12 cellular contexts compared by ENCODE assay signal in the genomic region with DNA sequence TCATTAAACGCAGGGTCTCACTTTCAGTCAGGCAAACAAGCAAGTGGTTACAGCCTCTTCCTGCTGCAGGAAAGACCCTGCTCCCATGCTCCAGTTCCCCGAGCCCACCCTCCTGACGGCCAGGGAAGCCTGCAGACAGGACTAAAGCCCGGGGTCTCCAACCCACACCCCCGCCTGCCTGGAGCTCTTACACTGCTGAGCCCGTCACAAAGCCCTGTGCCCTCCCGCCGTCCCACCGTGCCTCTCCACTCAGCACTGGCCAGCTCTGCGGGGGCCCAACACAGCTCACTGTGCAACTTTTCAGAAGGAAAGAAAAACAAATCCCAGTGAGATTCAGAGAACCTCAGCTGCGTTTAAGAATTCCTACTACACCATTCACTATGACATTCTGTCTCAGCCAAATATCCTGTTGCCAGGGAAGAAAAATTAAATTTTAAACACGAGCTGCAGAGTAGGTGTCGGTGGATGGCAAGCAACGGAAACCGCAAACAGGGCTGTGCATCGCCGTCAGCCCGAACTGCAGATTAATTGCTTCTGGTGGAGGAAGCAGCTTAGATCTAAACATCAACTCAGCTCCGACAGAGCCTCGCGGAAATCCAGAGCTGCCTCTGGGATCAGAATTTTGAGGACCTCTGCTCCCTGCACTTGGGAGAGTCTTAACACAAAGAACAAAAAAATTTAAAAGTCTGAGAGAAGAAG.
A peak's percentile ranks its signal among the peaks of the same experiment; 100 is the strongest.
DNase-seq lines count a peak whose midpoint lies in the region; ATAC-seq and TF ChIP-seq lines count a peak whose summit lies in the region.
"Had no signal": no experiment of that assay in that cellular context is flagged by ENCODE, and none has a peak within 500 bp of the region (broad histone marks: within the 10 kb centered on the region; RNA-seq: fewer than 3 reads in every experiment).

No MANE protein-coding gene starts in this region.

- no peaks in the 10 kb centered on the region for H3K79me2 ChIP-seq in DOHH2 (ENCODE audit: control insufficient read depth, low read length)

- peak overlapping the region in 2 of 3 donors; percentile 27 to 50 for H3K27ac Mint-ChIP-seq in IgD-negative memory B cell
- peak overlapping the region; percentile 86 to 95 (median 90) for H3K27ac Mint-ChIP-seq in naive thymus-derived CD4-positive, alpha-beta T cell
- H3K27ac Mint-ChIP-seq: progenitor cell of endocrine pancreas had no signal

- peaks cover 0 to 4% (median 3%) of the 10 kb centered on the region in 3 donors for H3K9me3 Mint-ChIP-seq in IgD-negative memory B cell
- peaks cover 0 to 12% (median 5%) of the 10 kb centered on the region in 11 donors for H3K9me3 Mint-ChIP-seq in naive thymus-derived CD4-positive, alpha-beta T cell

- H3K27me3 Mint-ChIP-seq in IgD-negative memory B cell = peaks cover 45% of the 10 kb centered on the region
- no peaks in the 10 kb centered on the region for H3K27me3 Mint-ChIP-seq in naive thymus-derived CD4-positive, alpha-beta T cell

- peak overlapping the region; percentile 44 for H3K4me2 ChIP-seq in DOHH2 (ENCODE audit: low read length)

- peaks cover 34% of the 10 kb centered on the region for H3K4me1 ChIP-seq in DOHH2 (ENCODE audit: control insufficient read depth, low read length)
- peaks cover 48 to 58% of the 10 kb centered on the region in 2 donors for H3K4me1 ChIP-seq in naive thymus-derived CD4-positive, alpha-beta T cell (ENCODE audit: control insufficient read depth in 2 of 2, insufficient read depth in 2 of 2, low read length in 2 of 2)

- no peaks in the 10 kb centered on the region for H4K20me1 ChIP-seq in DOHH2 (ENCODE audit: control insufficient read depth, insufficient read depth, low read depth, low read length)

- H3K9me3 ChIP-seq in DOHH2 (ENCODE audit: control insufficient read depth, insufficient read depth, low read length) = no peaks in the 10 kb centered on the region
- H3K9me3 ChIP-seq in naive thymus-derived CD4-positive, alpha-beta T cell (ENCODE audit: control insufficient read depth in 2 of 3, low read length in 3 of 3) = no peaks in the 10 kb centered on the region

- no peaks in the 10 kb centered on the region for H3K36me3 Mint-ChIP-seq in IgD-negative memory B cell
- H3K36me3 Mint-ChIP-seq in naive thymus-derived CD4-positive, alpha-beta T cell = peaks cover 0 to 20% (median 7%) of the 10 kb centered on the region in 5 donors

- intact Hi-C loops in naive thymus-derived CD4-positive, alpha-beta T cell (cut with micrococcal nuclease) = loop anchor here (5.0 to 10.0 kb wide), 6 partner anchors 69 to 729 kb away; partner anchors contain the start of genes EP400 (in 1 of the 2), RAN (in 1 of the 2) and ULK1 (in 1 of the 2)

- peaks cover 0 to 10% (median 4%) of the 10 kb centered on the region in 3 donors for H3K4me1 Mint-ChIP-seq in IgD-negative memory B cell
- peaks cover 38 to 80% (median 63%) of the 10 kb centered on the region in 7 donors for H3K4me1 Mint-ChIP-seq in naive thymus-derived CD4-positive, alpha-beta T cell

- TF ChIP-seq CTCF in DOHH2 (IDR thresholded peaks at IDR 0.05; ENCODE audit: low read depth, low read length, poor library complexity, severe bottlenecking) = no peak

- CTCF ChIA-PET in naive thymus-derived CD4-positive, alpha-beta T cell (lab: Charles Lee) = no interaction called here

- H3K4me3 Mint-ChIP-seq in IgD-negative memory B cell = no peak overlapping the region
- H3K4me3 Mint-ChIP-seq in naive thymus-derived CD4-positive, alpha-beta T cell = peak overlapping the region; percentile 78 to 97 (median 86)

- peak overlapping the region; percentile 23 for H3K4me3 ChIP-seq in DOHH2 (ENCODE audit: low read length)
- peak overlapping the region; percentile 48 for H3K4me3 ChIP-seq in naive thymus-derived CD4-positive, alpha-beta T cell (ENCODE audit: low read length)

- peaks cover 40% of the 10 kb centered on the region for H3K27me3 ChIP-seq in DOHH2 (ENCODE audit: control insufficient read depth, low read length)
- H3K27me3 ChIP-seq in naive thymus-derived CD4-positive, alpha-beta T cell (ENCODE audit: control insufficient read depth in 2 of 2, insufficient read depth in 2 of 2, low read length in 2 of 2) = no peaks in the 10 kb centered on the region

- ATAC-seq in naive thymus-derived CD4-positive, alpha-beta T cell = peak; percentile 76
- ATAC-seq in HG03442 (IDR thresholded peaks at IDR 0.05; ENCODE audit: unreplicated experiment) = no peak

- H3F3A ChIP-seq in DOHH2 (ENCODE audit: control insufficient read depth, insufficient read depth) = no peaks in the 10 kb centered on the region

- POLR2A ChIA-PET in naive thymus-derived CD4-positive, alpha-beta T cell (lab: Charles Lee) = interaction anchor here (0.5 to 2.1 kb wide), 6 partner anchors 17 to 1517 kb away, joined by 4 to 6 read pairs (median 4); partner anchors contain the start of gene SFSWAP

- 0 out of 2 replicates have a peak overlapping the region, but pooled peaks have one; percentile 18 for H3K27ac ChIP-seq in DOHH2 (ENCODE audit: low read depth, low read length)
- H3K27ac ChIP-seq in naive thymus-derived CD4-positive, alpha-beta T cell (ENCODE audit: low read depth, low read length) = peak overlapping the region; percentile 34

- peak; percentile 34 for DNase-seq in activated CD8-positive, alpha-beta memory T cell treated with anti-CD3 and anti-CD28 coated beads, Interleukin-2, amount 50 U/mL, for 4 hours
- peak in 7 of 9 donors; percentile 28 to 72 (median 68) for DNase-seq in naive thymus-derived CD4-positive, alpha-beta T cell
- DNase-seq in dermis blood vessel endothelial cell (no peak), foreskin melanocyte (no peak), OCI-M1 (lab: John Stamatoyannopoulos, UW) (no peak)
- DNase-seq: C1 segment of cervical spinal cord, Karpas-422, SIG-M5 had no signal

- H3K9me2 ChIP-seq in DOHH2 (replicated peaks; ENCODE audit: control insufficient read depth, low read length) = no peaks in the 10 kb centered on the region

- H3K36me3 ChIP-seq in DOHH2 (ENCODE audit: control insufficient read depth, low read length) = no peaks in the 10 kb centered on the region
- no peaks in the 10 kb centered on the region for H3K36me3 ChIP-seq in naive thymus-derived CD4-positive, alpha-beta T cell (ENCODE audit: control insufficient read depth in 2 of 3, insufficient read depth in 3 of 3, low read length in 3 of 3)

Comparison
In these comparisons a context has a peak if more than half of its experiments do, and no peak if none do; other contexts are left out.
1. H3K4me3 Mint-ChIP-seq: peak in naive thymus-derived CD4-positive, alpha-beta T cell (10 of 10); none in IgD-negative memory B cell (0 of 4).
2. DNase-seq: peak in activated CD8-positive, alpha-beta memory T cell treated with anti-CD3 and anti-CD28 coated beads, Interleukin-2, amount 50 U/mL, for 4 hours (single experiment) and naive thymus-derived CD4-positive, alpha-beta T cell (7 of 9); none in dermis blood vessel endothelial cell (single experiment), foreskin melanocyte (single experiment) and OCI-M1 (single experiment).